11 cellular contexts compared by ENCODE assay signal in genomic region chr1:154478639-154479038, GRCh38. TPM values are rescaled to one million over a fixed set of nuclear protein-coding genes. Genes with fewer than 3 reads are reported as not detected.
DNase-seq lines count a peak whose midpoint lies in the region; ATAC-seq and TF ChIP-seq lines count a peak whose summit lies in the region.
"Had no signal": no experiment of that assay in that cellular context is flagged by ENCODE, and none has a peak within 500 bp of the region (broad histone marks: within the 10 kb centered on the region; RNA-seq: fewer than 3 reads in every experiment).

No MANE protein-coding gene starts in this region.

- DNase-seq in AG10803 (ENCODE audit: low read depth) (peak; percentile 23), GM23248 (peak; percentile 45), SIG-M5 treated with dmso at 0.1 percent for 504 hours (lab: John Stamatoyannopoulos, UW; ENCODE audit: unreplicated experiment) (peak; percentile 89), esophagus squamous epithelium (lab: John Stamatoyannopoulos, UW) (no peak), Right ventricle myocardium inferior (ENCODE audit: missing footprints) (no peak), COR-L47 (lab: John Stamatoyannopoulos, UW) (no peak), mucosa of gallbladder (ENCODE audit: low spot score) (no peak)
- DNase-seq: NCI-H446, stomach had no signal

- H3K36me3 ChIP-seq in GM23248 (ENCODE audit: low read depth) (no peaks in the 10 kb centered on the region), esophagus squamous epithelium (peaks cover 0 to 4% (median 0%) of the 10 kb centered on the region in 3 donors)

- H3K27ac ChIP-seq in GM23248 (no peak overlapping the region), esophagus squamous epithelium (no peak overlapping the region)
- H3K27ac ChIP-seq: stomach had no signal

- H3K4me1 ChIP-seq in GM23248 (ENCODE audit: insufficient read depth) (peaks cover 13% of the 10 kb centered on the region; the same call in 1 of the 2 replicates), esophagus squamous epithelium (peaks cover 0 to 22% (median 3%) of the 10 kb centered on the region in 3 donors)

- H3K9me3 ChIP-seq in GM23248 (ENCODE audit: low read depth) = no peaks in the 10 kb centered on the region
- H3K9me3 ChIP-seq in esophagus squamous epithelium = no peaks in the 10 kb centered on the region
- H3K9me3 ChIP-seq: stomach had no signal

- H3F3A ChIP-seq in GM23248 (ENCODE audit: insufficient read depth) = no peaks in the 10 kb centered on the region

- H3K79me2 ChIP-seq in GM23248 (ENCODE audit: insufficient read depth) = no peaks in the 10 kb centered on the region

- no peaks in the 10 kb centered on the region for H4K20me1 ChIP-seq in GM23248 (ENCODE audit: insufficient read depth)

- TF ChIP-seq CTCF in AG10803 (conservative IDR thresholded peaks at IDR 0.05; ENCODE audit: low read length) = peak; percentile 29
- TF ChIP-seq CTCF in esophagus squamous epithelium (IDR thresholded peaks at IDR 0.05) = peak in 4 of 6 experiments; percentile 17 to 41 (median 22)

- TF ChIP-seq POLR2A in esophagus squamous epithelium (IDR thresholded peaks at IDR 0.05) = no peak

- in situ Hi-C loops in GM23248 (cut with MboI) = no loop called here

- 48 to 52% methylated on average over 5 of the region's 5 CpGs for WGBS in GM23248 (ENCODE audit: low coverage in 1 of 2, low lambda C conversion rate in 2 of 2, missing lambda C conversion rate in 2 of 2), 2 experiments
- 40 to 53% methylated on average over 5 of the region's 5 CpGs for WGBS in esophagus squamous epithelium, 2 donors

- no peak overlapping the region for H3K9ac ChIP-seq in GM23248

- peak overlapping the region; percentile 76; the same call in 1 of the 2 replicates for H2AFZ ChIP-seq in GM23248

- no peak for ATAC-seq in Right ventricle myocardium inferior
- no peak for ATAC-seq in GM21367 (IDR thresholded peaks at IDR 0.05; ENCODE audit: unreplicated experiment)

- H3K27me3 ChIP-seq in GM23248 (replicated peaks; ENCODE audit: insufficient read depth) (no peaks in the 10 kb centered on the region), esophagus squamous epithelium (no peaks in the 10 kb centered on the region)
- H3K27me3 ChIP-seq: stomach had no signal

- no peaks in the 10 kb centered on the region for H3K9me2 ChIP-seq in GM23248 (ENCODE audit: insufficient read depth)

- H3K4me3 ChIP-seq in AG10803 (ENCODE audit: low read length) = no peak overlapping the region
- H3K4me3 ChIP-seq in GM23248 = no peak overlapping the region
- H3K4me3 ChIP-seq in esophagus squamous epithelium = no peak overlapping the region
- H3K4me3 ChIP-seq: stomach had no signal

- H3K4me2 ChIP-seq in GM23248 (ENCODE audit: unreplicated experiment) = no peak overlapping the region

- intact Hi-C loops in esophagus squamous epithelium (cut with DNase I) = loop anchor here (10.0 kb wide), 1 partner anchor 74 kb away; the partner anchor contains the start of gene IL6R
- intact Hi-C loops in Right ventricle myocardium inferior (cut with DNase I) = loop anchor here (5.0 kb wide), 1 partner anchor 399 kb away; no protein-coding TSS in a partner anchor

RNA-seq across cellular contexts. Expression of gene TDRD10, which starts 23.4 kb away (rescaled TPM):
- total RNA-seq in GM23248 (2014; rRNA removed; shearing (Covaris generic)) = not detected in 2 replicates
- polyA plus RNA-seq in GM23248 (2016; fragmentation: Nextera tagmentation; extraction: Ambion mirVana) = not detected in 2 replicates
- total RNA-seq in esophagus squamous epithelium (1 to 10 TPM in 1 of 4 donors, under 1 TPM in 1, not detected in 2; 0.26 to 2.7 TPM), Right ventricle myocardium inferior (2.2 TPM), mucosa of gallbladder (2.3 TPM)
- total RNA-seq: fibroblast of villous mesenchyme had no signal

RNA-seq across cellular contexts. Expression of gene SHE, which starts 23.6 kb away (rescaled TPM):
- not detected in 2 replicates for total RNA-seq in GM23248 (2014; rRNA removed; shearing (Covaris generic))
- 0.03 TPM in 2 replicates for polyA plus RNA-seq in GM23248 (2016; fragmentation: Nextera tagmentation; extraction: Ambion mirVana)
- total RNA-seq in esophagus squamous epithelium = 10 to 100 TPM in 1 of 4 donors, 1 to 10 TPM in 1, under 1 TPM in 2; 0.19 to 13.4 (median 4.1) TPM
- total RNA-seq in Right ventricle myocardium inferior = 11.3 TPM
- 6.2 TPM for total RNA-seq in mucosa of gallbladder
- total RNA-seq: fibroblast of villous mesenchyme had no signal

Comparison
In these comparisons a context has a peak if more than half of its experiments do, and no peak if none do; other contexts are left out.
1. DNase-seq: peak in AG10803 (single experiment), GM23248 (single experiment) and SIG-M5 treated with dmso at 0.1 percent for 504 hours (single experiment); none in esophagus squamous epithelium (single experiment), Right ventricle myocardium inferior (single experiment), COR-L47 (single experiment) and mucosa of gallbladder (single experiment).